Comparison of ENCODE assay signal across 9 cellular contexts in the genomic region with DNA sequence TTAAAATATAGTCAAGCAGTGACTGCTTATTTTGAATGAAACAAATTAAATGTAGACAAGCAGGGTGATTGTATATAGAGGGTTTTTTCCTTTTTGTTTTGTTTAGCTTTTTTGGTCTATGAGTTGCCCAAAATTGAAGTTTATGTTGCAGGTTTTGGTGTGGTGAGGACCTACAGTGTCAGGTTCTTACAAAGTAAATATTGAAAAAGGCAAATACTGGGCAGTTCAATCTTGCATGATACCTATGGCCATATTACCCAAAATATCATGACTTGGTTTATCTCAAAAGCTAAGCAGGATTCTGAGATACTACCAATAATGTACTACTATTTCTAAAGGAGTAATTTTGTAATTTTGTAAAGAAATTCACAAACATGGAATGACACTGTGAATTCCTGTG. TPM values are rescaled to one million over a fixed set of nuclear protein-coding genes. Genes with fewer than 3 reads are reported as not detected.
DNase-seq lines count a peak whose midpoint lies in the region; ATAC-seq and TF ChIP-seq lines count a peak whose summit lies in the region.
"Had no signal": no experiment of that assay in that cellular context is flagged by ENCODE, and none has a peak within 500 bp of the region (broad histone marks: within the 10 kb centered on the region; RNA-seq: fewer than 3 reads in every experiment).

No MANE protein-coding gene starts in this region.

- H3K9ac ChIP-seq in mucosa of stomach (ENCODE audit: low read length): peak overlapping the region; percentile 40

- H3K4me1 ChIP-seq in heart right ventricle (peaks cover 0 to 70% (median 43%) of the 10 kb centered on the region in 9 donors), mucosa of stomach (ENCODE audit: control insufficient read depth, insufficient read depth, low read length) (no peaks in the 10 kb centered on the region), uterus (peaks cover 7 to 8% of the 10 kb centered on the region in 2 donors)

- DNase-seq in heart right ventricle (no peak), left ventricle myocardium superior (no peak), brain microvascular endothelial cell (no peak), uterus (no peak), DMS79 treated with DMSO at 0.1 percent for 48 hours (lab: John Stamatoyannopoulos, UW) (no peak), ecto neural progenitor cell (ENCODE audit: low spot score) (no peak)
- DNase-seq: DMS79 had no signal

- H3K27me3 ChIP-seq in heart right ventricle (no peaks in the 10 kb centered on the region), brain microvascular endothelial cell (replicated peaks) (no peaks in the 10 kb centered on the region), mucosa of stomach (ENCODE audit: control insufficient read depth, insufficient read depth, low read length) (no peaks in the 10 kb centered on the region), uterus (no peaks in the 10 kb centered on the region)

- intact Hi-C loops in heart right ventricle (cut with DNase I) (loop anchor here in 4 of 10 donors (5.0 to 10.0 kb wide), 4 partner anchors 41 to 108 kb away; a partner anchor contains a TSS), left ventricle myocardium superior (cut with micrococcal nuclease) (no loop called here), uterus (cut with DNase I; ENCODE audit: low total_unique reads) (no loop called here)

- ATAC-seq in heart right ventricle (no peak), left ventricle myocardium superior (no peak)
- no peak for ATAC-seq in activated CD4-positive, CD25-positive, alpha-beta regulatory T cell treated with anti-CD3 and anti-CD28 coated beads, Interleukin-2, amount 50 U/mL, for 24 hours

- H3K4me3 ChIP-seq in heart right ventricle: peak overlapping the region; percentile 33 to 74 (median 61)
- peak overlapping the region; percentile 69 for H3K4me3 ChIP-seq in brain microvascular endothelial cell (ENCODE audit: low read depth, low read length)
- no peak overlapping the region for H3K4me3 ChIP-seq in mucosa of stomach (ENCODE audit: low read length)
- H3K4me3 ChIP-seq in uterus: peak overlapping the region; percentile 49 to 61

- no peak for TF ChIP-seq POLR2A in uterus (IDR thresholded peaks at IDR 0.05)

- in situ Hi-C loops in brain microvascular endothelial cell (cut with HindIII; ENCODE audit: low pct_ligation_motif_present, low sequenced_read_pairs): no loop called here

- H3K27ac ChIP-seq in heart right ventricle: peak overlapping the region in 9 of 10 donors; percentile 81 to 95 (median 91)
- peak overlapping the region; percentile 92 for H3K27ac ChIP-seq in brain microvascular endothelial cell
- peak overlapping the region; percentile 87 to 98 for H3K27ac ChIP-seq in uterus

- H3K36me3 ChIP-seq in heart right ventricle (no peaks in the 10 kb centered on the region), brain microvascular endothelial cell (replicated peaks) (no peaks in the 10 kb centered on the region), mucosa of stomach (ENCODE audit: control insufficient read depth, insufficient read depth, low read length) (no peaks in the 10 kb centered on the region), uterus (no peaks in the 10 kb centered on the region)

- H3K9me3 ChIP-seq in heart right ventricle (no peaks in the 10 kb centered on the region), mucosa of stomach (ENCODE audit: control insufficient read depth, low read length) (no peaks in the 10 kb centered on the region), uterus (no peaks in the 10 kb centered on the region)

- TF ChIP-seq CTCF in heart right ventricle (IDR thresholded peaks at IDR 0.05): no peak
- TF ChIP-seq CTCF in brain microvascular endothelial cell (IDR thresholded peaks at IDR 0.05; ENCODE audit: low read depth, low read length, missing control alignments): no peak
- TF ChIP-seq CTCF in uterus (IDR thresholded peaks at IDR 0.05): no peak

RNA-seq across cellular contexts. Expression of a gene that starts 1.8 kb away (rescaled TPM):
- 100 to 1,000 TPM in 6 of 10 donors, 10 to 100 TPM in 4; 72.4 to 178 (median 141) TPM for total RNA-seq in heart right ventricle
- 10 to 100 TPM; 38.5 to 58.8 TPM for polyA plus RNA-seq in heart right ventricle
- 99.4 TPM for total RNA-seq in left ventricle myocardium superior
- total RNA-seq in uterus: 10 to 100 TPM; 38.0 to 70.9 (median 59.1) TPM

RNA-seq across cellular contexts. Expression of a gene that starts 27.6 kb away (rescaled TPM):
- total RNA-seq in heart right ventricle: 10 to 100 TPM; 54.1 to 77.6 (median 72.1) TPM
- polyA plus RNA-seq in heart right ventricle: 10 to 100 TPM; 27.8 to 36.4 TPM
- total RNA-seq in left ventricle myocardium superior: 50.7 TPM
- total RNA-seq in uterus: 100 to 1,000 TPM in 2 of 4 donors, 10 to 100 TPM in 2; 40.6 to 300 (median 116) TPM

RNA-seq across cellular contexts. Expression of a gene that starts 39.3 kb away (rescaled TPM):
- total RNA-seq in heart right ventricle (1 to 10 TPM; 1.3 to 7.4 (median 3.7) TPM), left ventricle myocardium superior (4.9 TPM), uterus (1 to 10 TPM; 3.6 to 8.2 (median 5.8) TPM)
- 1 to 10 TPM; 1.8 to 2.9 TPM for polyA plus RNA-seq in heart right ventricle
